Comparison of ENCODE assay signal across 17 cellular contexts in the genomic region with DNA sequence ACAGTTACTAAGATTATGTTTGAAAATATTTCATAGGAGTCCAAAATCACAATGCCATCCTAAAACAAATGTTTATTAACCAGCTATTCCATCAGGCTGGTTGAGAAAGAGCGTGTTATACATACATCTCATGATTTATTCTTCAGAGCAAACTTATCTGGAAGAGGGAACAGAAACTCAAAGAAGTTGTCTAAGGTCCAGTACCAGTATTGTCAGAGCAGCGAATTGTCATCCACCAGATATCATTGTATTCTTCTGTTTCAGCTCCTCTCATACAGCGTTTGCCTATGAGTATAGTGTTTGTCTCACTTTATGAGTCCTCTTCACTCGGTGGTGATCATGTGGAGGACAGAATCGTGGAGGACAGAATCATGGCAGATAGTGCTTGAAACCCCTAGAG.
"Had no signal": no experiment of that assay in that cellular context is flagged by ENCODE, and none has a peak within 500 bp of the region (broad histone marks: within the 10 kb centered on the region; RNA-seq: fewer than 3 reads in every experiment).

No MANE protein-coding gene starts in this region.

- ATAC-seq: effector memory CD8-positive, alpha-beta T cell had no signal

- H3K4me3 Mint-ChIP-seq: activated naive CD4-positive, alpha-beta T cell treated with anti-CD3 and anti-CD28 coated beads, Interleukin-2, amount 50 U/mL, for 24 hours; effector memory CD8-positive, alpha-beta T cell; nephron progenitor cell; T-helper 1 cell treated with Interleukin-12 subunit alpha and Interleukin-12 subunit beta and Interleukin-4 antibody, amounts not matched to agents 30 μg/mL and 1 μg/mL, for 36 hours had no signal

- H3K4me1 Mint-ChIP-seq: activated naive CD4-positive, alpha-beta T cell treated with anti-CD3 and anti-CD28 coated beads, Interleukin-2, amount 50 U/mL, for 24 hours had no signal

- H3K36me3 Mint-ChIP-seq: activated naive CD4-positive, alpha-beta T cell treated with anti-CD3 and anti-CD28 coated beads, Interleukin-2, amount 50 U/mL, for 24 hours had no signal

- H3K4me3 ChIP-seq: adrenal gland, esophagus squamous epithelium, right atrium auricular region, tibial nerve had no signal

- H3K27me3 Mint-ChIP-seq: effector memory CD8-positive, alpha-beta T cell had no signal

- H3K27me3 ChIP-seq: adrenal gland, esophagus squamous epithelium, right atrium auricular region, tibial nerve had no signal

- DNase-seq: activated CD4-positive, alpha-beta T cell treated with anti-CD3 and anti-CD28 coated beads, Interleukin-2, amount 50 U/mL, for 4 hours; activated CD4-positive, CD25-positive, alpha-beta regulatory T cell treated with anti-CD3 and anti-CD28 coated beads, Interleukin-2, amount 50 U/mL, for 72 hours; activated gamma-delta T cell; adrenal gland; effector memory CD8-positive, alpha-beta T cell; esophagus squamous epithelium; glutamatergic neuron; nephron progenitor cell; occipital lobe; stimulated activated CD4-positive, alpha-beta T cell treated with anti-CD3 and anti-CD28 coated beads, Interleukin-2, amount 100 ng/mL, for 24 hours; stimulated activated naive CD4-positive, alpha-beta T cell treated with Interleukin-2 at 50 U/mL for 16 hours had no signal

- H3K4me1 ChIP-seq: adrenal gland, esophagus squamous epithelium had no signal

- H3K27ac Mint-ChIP-seq: activated naive CD4-positive, alpha-beta T cell treated with anti-CD3 and anti-CD28 coated beads, Interleukin-2, amount 50 U/mL, for 24 hours; effector memory CD8-positive, alpha-beta T cell; nephron progenitor cell; progenitor cell of endocrine pancreas; T-helper 1 cell treated with Interleukin-12 subunit alpha and Interleukin-12 subunit beta and Interleukin-4 antibody, amounts not matched to agents 30 μg/mL and 1 μg/mL, for 36 hours had no signal

- H3K36me3 ChIP-seq: adrenal gland, esophagus squamous epithelium, right atrium auricular region, tibial nerve had no signal

- H3K9me3 Mint-ChIP-seq: T-helper 1 cell treated with Interleukin-12 subunit alpha and Interleukin-12 subunit beta and Interleukin-4 antibody, amounts not matched to agents 30 μg/mL and 1 μg/mL, for 36 hours had no signal

- H3K9me3 ChIP-seq: adrenal gland, esophagus squamous epithelium, right atrium auricular region, tibial nerve had no signal

- H3K27ac ChIP-seq: adrenal gland, esophagus squamous epithelium, right atrium auricular region, VCaP had no signal
